In genomic region chr11:69860244-69860643, GRCh38 we compare ENCODE assay signal across 5 cellular contexts. TPM values are rescaled to one million over a fixed set of nuclear protein-coding genes. Genes with fewer than 3 reads are reported as not detected.
"Had no signal": no experiment of that assay in that cellular context is flagged by ENCODE, and none has a peak within 500 bp of the region (broad histone marks: within the 10 kb centered on the region; RNA-seq: fewer than 3 reads in every experiment).

No MANE protein-coding gene starts in this region.

- H3K4me3 ChIP-seq: GM23338 had no signal

- ATAC-seq: GM23338 had no signal

- H3K27ac Mint-ChIP-seq: GM23338, H9, IgD-negative memory B cell had no signal

- H3K9me3 Mint-ChIP-seq: H9 had no signal

- H3K4me3 Mint-ChIP-seq: GM23338, H9, IgD-negative memory B cell had no signal

- H3K36me3 Mint-ChIP-seq: IgD-negative memory B cell had no signal

- DNase-seq: H9, HCEC 1CT had no signal

RNA-seq across cellular contexts. Expression of gene FGF3, which starts 41.0 kb away (rescaled TPM):
- total RNA-seq: H1, H9 had no signal
- polyA plus RNA-seq: GM23338, H1, IgD-negative memory B cell had no signal
